8 cellular contexts compared by ENCODE assay signal in the genomic region with DNA sequence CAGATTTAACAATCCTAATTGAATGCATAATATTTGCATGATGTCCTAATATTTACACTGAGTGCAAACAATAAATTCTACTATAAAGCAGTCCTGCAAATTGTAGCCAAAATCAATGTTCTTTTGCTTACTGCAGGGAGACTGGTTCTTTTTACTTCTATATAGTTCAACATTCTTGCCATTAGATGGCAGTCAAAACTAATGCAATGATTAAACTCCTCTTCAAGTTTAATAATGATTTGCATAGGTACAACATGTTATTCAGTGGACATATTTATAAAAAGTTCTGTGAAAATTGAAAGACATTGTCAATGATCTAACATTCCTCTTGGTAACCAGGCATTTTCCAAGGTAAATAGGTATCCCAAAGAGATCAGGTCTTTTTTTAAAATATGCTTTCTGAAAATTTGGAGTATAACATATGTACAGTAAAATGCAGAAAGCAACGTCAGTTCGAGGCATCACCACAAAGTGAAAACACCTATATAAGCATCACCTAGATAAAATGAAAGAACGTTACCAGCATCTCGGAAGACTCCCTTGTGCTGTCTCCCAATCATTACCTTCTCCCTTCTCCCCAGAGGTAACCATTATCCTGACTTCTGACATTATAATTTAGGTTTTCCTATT. TPM values are rescaled to one million over a fixed set of nuclear protein-coding genes. Genes with fewer than 3 reads are reported as not detected.
DNase-seq lines count a peak whose midpoint lies in the region; ATAC-seq and TF ChIP-seq lines count a peak whose summit lies in the region.

No MANE protein-coding gene starts in this region.

- H3K36me3 Mint-ChIP-seq in WTC11: peaks cover 3% of the 10 kb centered on the region; the same call in 1 of the 2 replicates
- H3K36me3 Mint-ChIP-seq in stimulated activated effector memory CD8-positive, alpha-beta T cell treated with anti-CD3 and anti-CD28 coated beads, Interleukin-12 subunit alpha, Interleukin-12 subunit beta, amount 100 ng/mL, for 72 hours: no peaks in the 10 kb centered on the region

- peaks cover 8% of the 10 kb centered on the region for H3K4me1 Mint-ChIP-seq in WTC11
- no peaks in the 10 kb centered on the region for H3K4me1 Mint-ChIP-seq in stimulated activated effector memory CD8-positive, alpha-beta T cell treated with anti-CD3 and anti-CD28 coated beads, Interleukin-12 subunit alpha, Interleukin-12 subunit beta, amount 100 ng/mL, for 72 hours

- H3K4me3 ChIP-seq in GM12875 (ENCODE audit: low read depth, low read length) (no peak overlapping the region), left ventricle myocardium inferior (no peak overlapping the region)

- H3K4me3 Mint-ChIP-seq in WTC11: no peak overlapping the region
- no peak overlapping the region for H3K4me3 Mint-ChIP-seq in stimulated activated effector memory CD8-positive, alpha-beta T cell treated with anti-CD3 and anti-CD28 coated beads, Interleukin-12 subunit alpha, Interleukin-12 subunit beta, amount 100 ng/mL, for 72 hours

- intact Hi-C loops in left ventricle myocardium inferior (cut with micrococcal nuclease): loop anchor here (5.0 to 10.0 kb wide), 3 partner anchors 189 to 407 kb away; no protein-coding TSS in a partner anchor

- no peak overlapping the region for H3K27ac Mint-ChIP-seq in WTC11
- H3K27ac Mint-ChIP-seq in stimulated activated effector memory CD8-positive, alpha-beta T cell treated with anti-CD3 and anti-CD28 coated beads, Interleukin-12 subunit alpha, Interleukin-12 subunit beta, amount 100 ng/mL, for 72 hours: no peak overlapping the region

- H3K27me3 ChIP-seq in left ventricle myocardium inferior (ENCODE audit: low read depth): no peaks in the 10 kb centered on the region

- no peak overlapping the region for H3K27ac ChIP-seq in 22Rv1
- H3K27ac ChIP-seq in left ventricle myocardium inferior (replicated peaks): no peak overlapping the region

- ATAC-seq in WTC11 (0 out of 2 replicates have a peak, but pooled peaks have one; percentile 15), GM21528 (IDR thresholded peaks at IDR 0.05; ENCODE audit: low FRiP score, unreplicated experiment) (no peak)
- peak; percentile 58 for ATAC-seq in stimulated activated effector memory CD8-positive, alpha-beta T cell treated with anti-CD3 and anti-CD28 coated beads, Interleukin-12 subunit alpha, Interleukin-12 subunit beta, amount 100 ng/mL, for 72 hours

- peak; percentile 66 for DNase-seq in NCI-H2029 (lab: John Stamatoyannopoulos, UW)
- no peak for DNase-seq in WTC11 (ENCODE audit: low spot score)
- DNase-seq in left ventricle myocardium inferior: no peak
- no peak for DNase-seq in stimulated activated effector memory CD8-positive, alpha-beta T cell treated with anti-CD3 and anti-CD28 coated beads, Interleukin-12 subunit alpha, Interleukin-12 subunit beta, amount 100 ng/mL, for 72 hours (ENCODE audit: low spot score in 2 of 2)
- DNase-seq in activated CD4-positive, CD25-positive, alpha-beta regulatory T cell treated with anti-CD3 and anti-CD28 coated beads, Interleukin-2, amount 50 U/mL, for 72 hours: no peak

- POLR2A ChIA-PET in WTC11 (lab: Charles Lee): no interaction called here

- H3K9me3 ChIP-seq in left ventricle myocardium inferior (replicated peaks): no peaks in the 10 kb centered on the region

- CTCF ChIA-PET in WTC11 (lab: Charles Lee): interaction anchor here (1.4 kb wide), 1 partner anchor 9 kb away, joined by 7 read pairs; the partner anchor contains the start of gene FNBP1L

- H3K4me1 ChIP-seq in left ventricle myocardium inferior: peaks cover 11% of the 10 kb centered on the region

- no peaks in the 10 kb centered on the region for H3K36me3 ChIP-seq in left ventricle myocardium inferior

- H3K9me3 Mint-ChIP-seq in WTC11: peaks cover 10% of the 10 kb centered on the region
- H3K9me3 Mint-ChIP-seq in stimulated activated effector memory CD8-positive, alpha-beta T cell treated with anti-CD3 and anti-CD28 coated beads, Interleukin-12 subunit alpha, Interleukin-12 subunit beta, amount 100 ng/mL, for 72 hours: no peaks in the 10 kb centered on the region

- TF ChIP-seq CTCF in 22Rv1 (IDR thresholded peaks at IDR 0.05) (peak; percentile 82), GM12875 (IDR thresholded peaks at IDR 0.05; ENCODE audit: borderline replicate concordance, insufficient read depth, low read depth, low read length) (peak; percentile 3; the same call in 1 of the 2 replicates), WTC11 (IDR thresholded peaks at IDR 0.05) (peak; percentile 45; the same call in 1 of the 2 replicates), left ventricle myocardium inferior (IDR thresholded peaks at IDR 0.05; ENCODE audit: borderline replicate concordance) (peak; percentile 81)

- no peaks in the 10 kb centered on the region for H3K27me3 Mint-ChIP-seq in WTC11 (ENCODE audit: low read depth)

TF ChIP-seq in WTC11, 78 proteins besides CTCF, POLR2A, EP300 and RAD21:
- no peak for TF ChIP-seq ZNF138 (CRISPR knock-in tag; conservative IDR thresholded peaks at IDR 0.05)
- TF ChIP-seq ZMAT4 (CRISPR knock-in tag; IDR thresholded peaks at IDR 0.05): no peak
- no peak for TF ChIP-seq ZNF263 (CRISPR knock-in tag; IDR thresholded peaks at IDR 0.05; ENCODE audit: low read depth)
- TF ChIP-seq, protein P1, sequence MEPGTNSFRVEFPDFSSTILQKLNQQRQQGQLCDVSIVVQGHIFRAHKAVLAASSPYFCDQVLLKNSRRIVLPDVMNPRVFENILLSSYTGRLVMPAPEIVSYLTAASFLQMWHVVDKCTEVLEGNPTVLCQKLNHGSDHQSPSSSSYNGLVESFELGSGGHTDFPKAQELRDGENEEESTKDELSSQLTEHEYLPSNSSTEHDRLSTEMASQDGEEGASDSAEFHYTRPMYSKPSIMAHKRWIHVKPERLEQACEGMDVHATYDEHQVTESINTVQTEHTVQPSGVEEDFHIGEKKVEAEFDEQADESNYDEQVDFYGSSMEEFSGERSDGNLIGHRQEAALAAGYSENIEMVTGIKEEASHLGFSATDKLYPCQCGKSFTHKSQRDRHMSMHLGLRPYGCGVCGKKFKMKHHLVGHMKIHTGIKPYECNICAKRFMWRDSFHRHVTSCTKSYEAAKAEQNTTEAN (CRISPR knock-in tag; IDR thresholded peaks at IDR 0.05): no peak
- TF ChIP-seq, protein P2, sequence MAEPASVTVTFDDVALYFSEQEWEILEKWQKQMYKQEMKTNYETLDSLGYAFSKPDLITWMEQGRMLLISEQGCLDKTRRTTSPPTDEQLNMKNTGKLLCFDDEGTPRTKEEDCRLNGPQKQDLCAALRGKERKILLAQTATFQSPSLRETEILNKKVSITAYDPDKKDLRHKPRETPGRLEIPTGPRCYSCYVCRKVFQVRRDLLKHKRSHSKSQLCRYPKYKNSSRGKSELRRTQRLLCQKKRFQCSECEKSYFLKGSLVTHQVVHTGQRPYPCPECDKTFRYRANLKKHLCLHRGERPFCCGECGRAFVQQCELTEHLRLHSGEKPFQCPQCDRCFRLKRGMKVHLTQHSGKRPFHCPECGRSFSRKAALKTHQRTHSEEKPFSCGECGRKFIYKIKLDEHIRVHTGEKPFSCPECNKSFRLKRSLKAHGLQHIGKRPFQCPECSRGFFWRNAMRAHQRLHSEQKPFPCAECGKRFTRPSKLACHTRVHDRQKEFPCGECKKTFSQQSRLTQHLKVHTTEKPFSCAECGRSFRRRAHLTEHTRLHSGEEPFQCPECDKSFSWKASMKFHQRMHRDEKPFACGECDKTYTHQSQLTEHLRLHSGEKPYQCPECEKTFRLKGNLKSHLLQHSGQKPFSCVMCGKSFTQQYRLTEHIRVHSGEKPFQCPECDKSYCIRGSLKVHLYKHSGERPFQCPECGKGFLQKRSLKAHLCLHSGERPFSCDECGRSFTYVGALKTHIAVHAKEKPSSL (CRISPR knock-in tag; conservative IDR thresholded peaks at IDR 0.05): no peak
- TF ChIP-seq, protein P3, sequence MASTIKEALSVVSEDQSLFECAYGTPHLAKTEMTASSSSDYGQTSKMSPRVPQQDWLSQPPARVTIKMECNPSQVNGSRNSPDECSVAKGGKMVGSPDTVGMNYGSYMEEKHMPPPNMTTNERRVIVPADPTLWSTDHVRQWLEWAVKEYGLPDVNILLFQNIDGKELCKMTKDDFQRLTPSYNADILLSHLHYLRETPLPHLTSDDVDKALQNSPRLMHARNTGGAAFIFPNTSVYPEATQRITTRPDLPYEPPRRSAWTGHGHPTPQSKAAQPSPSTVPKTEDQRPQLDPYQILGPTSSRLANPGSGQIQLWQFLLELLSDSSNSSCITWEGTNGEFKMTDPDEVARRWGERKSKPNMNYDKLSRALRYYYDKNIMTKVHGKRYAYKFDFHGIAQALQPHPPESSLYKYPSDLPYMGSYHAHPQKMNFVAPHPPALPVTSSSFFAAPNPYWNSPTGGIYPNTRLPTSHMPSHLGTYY (CRISPR knock-in tag; IDR thresholded peaks at IDR 0.05): no peak
- TF ChIP-seq ZNF416 (CRISPR knock-in tag; IDR thresholded peaks at IDR 0.05): no peak
- no peak for TF ChIP-seq KAT7 (CRISPR knock-in tag; IDR thresholded peaks at IDR 0.05; ENCODE audit: borderline replicate concordance)
- TF ChIP-seq CREB1 (CRISPR knock-in tag; IDR thresholded peaks at IDR 0.05): no peak
TF ChIP-seq in WTC11: peak in this region for 0.

RNA-seq across cellular contexts. Expression of gene FNBP1L, which starts 9.8 kb away (rescaled TPM):
- total RNA-seq in WTC11 (2021) (79.1 to 81.8 TPM (median 79.6 TPM) in 3 replicates), left ventricle myocardium inferior (28.0 TPM)

Comparison
In these comparisons a context has a peak if more than half of its experiments do, and no peak if none do; other contexts are left out.
1. CTCF ChIP-seq: peak in every context shown above with its lines; median percentile 82 in 22Rv1; 81 in left ventricle myocardium inferior; 45 in WTC11; 3 in GM12875.